23 cellular contexts compared by ENCODE assay signal in genomic region chr2:120982598-120982997, GRCh38.
"Had no signal": no experiment of that assay in that cellular context is flagged by ENCODE, and none has a peak within 500 bp of the region (broad histone marks: within the 10 kb centered on the region; RNA-seq: fewer than 3 reads in every experiment).

No MANE protein-coding gene starts in this region.

- ATAC-seq: activated naive CD4-positive, alpha-beta T cell treated with anti-CD3 and anti-CD28 coated beads, Interleukin-2, amount 50 U/mL, for 72 hours; activated T-helper 17 cell treated with anti-CD3 and anti-CD28 coated beads, Interleukin-2, amount 50 U/mL, for 72 hours; esophagus mucosa; gastrocnemius medialis; left lung; sciatic nerve; stimulated activated naive B cell treated with anti-CD40 and anti-IgM and Interleukin-4, amounts not matched to agents 10 μg/mL and 1 μg/mL and 100 μg/mL, for 72 hours; T-cell had no signal

- H3K4me1 Mint-ChIP-seq: activated T-helper 17 cell treated with anti-CD3 and anti-CD28 coated beads, Interleukin-2, amount 50 U/mL, for 72 hours; stimulated activated naive B cell treated with anti-CD40 and anti-IgM and Interleukin-4, amounts not matched to agents 10 μg/mL and 1 μg/mL and 100 μg/mL, for 72 hours; T-cell had no signal

- H3K4me3 Mint-ChIP-seq: activated T-cell treated with anti-CD3 and anti-CD28 coated beads, Interleukin-2, amount 50 U/mL, for 24 hours; activated T-helper 17 cell treated with anti-CD3 and anti-CD28 coated beads, Interleukin-2, amount 50 U/mL, for 72 hours; brain; nephron; stimulated activated naive B cell treated with anti-CD40 and anti-IgM and Interleukin-4, amounts not matched to agents 10 μg/mL and 1 μg/mL and 100 μg/mL, for 72 hours; T-cell; T-helper 2 cell treated with Interferon-gamma antibody and Interleukin-4, amounts not matched to agents 5 μg/mL and 100 μg/mL, for 36 hours had no signal

- DNase-seq: activated CD4-positive, CD25-positive, alpha-beta regulatory T cell treated with anti-CD3 and anti-CD28 coated beads, Interleukin-2, amount 50 U/mL, for 72 hours; activated CD8-positive, alpha-beta memory T cell treated with anti-CD3 and anti-CD28 coated beads for 24 hours; activated CD8-positive, alpha-beta memory T cell treated with anti-CD3 and anti-CD28 coated beads, Interleukin-2, amount 50 U/mL, for 4 hours; activated T-cell treated with anti-CD3 and anti-CD28 coated beads, Interleukin-2, amount 50 U/mL, for 24 hours; effector memory CD4-positive, alpha-beta T cell; gastrocnemius medialis; heart left ventricle; left lung; small intestine; stimulated activated CD4-positive, alpha-beta T cell treated with anti-CD3 and anti-CD28 coated beads, Interleukin-15, amount 100 ng/mL, for 24 hours; stimulated activated CD8-positive, alpha-beta memory T cell treated with anti-CD3 and anti-CD28 coated beads, Interleukin-4, amount 100 ng/mL, for 48 hours; stimulated activated naive B cell treated with anti-CD40 and anti-IgM and Interleukin-4, amounts not matched to agents 10 μg/mL and 1 μg/mL and 100 μg/mL, for 72 hours; T-cell; transverse colon had no signal

- H3K27ac Mint-ChIP-seq: activated naive CD4-positive, alpha-beta T cell treated with anti-CD3 and anti-CD28 coated beads, Interleukin-2, amount 50 U/mL, for 72 hours; activated T-cell treated with anti-CD3 and anti-CD28 coated beads, Interleukin-2, amount 50 U/mL, for 24 hours; activated T-helper 17 cell treated with anti-CD3 and anti-CD28 coated beads, Interleukin-2, amount 50 U/mL, for 72 hours; stimulated activated naive B cell treated with anti-CD40 and anti-IgM and Interleukin-4, amounts not matched to agents 10 μg/mL and 1 μg/mL and 100 μg/mL, for 72 hours; T-cell; T-helper 2 cell treated with Interferon-gamma antibody and Interleukin-4, amounts not matched to agents 5 μg/mL and 100 μg/mL, for 36 hours had no signal

- H3K27me3 Mint-ChIP-seq: activated T-cell treated with anti-CD3 and anti-CD28 coated beads, Interleukin-2, amount 50 U/mL, for 24 hours; activated T-helper 17 cell treated with anti-CD3 and anti-CD28 coated beads, Interleukin-2, amount 50 U/mL, for 72 hours; brain; stimulated activated naive B cell treated with anti-CD40 and anti-IgM and Interleukin-4, amounts not matched to agents 10 μg/mL and 1 μg/mL and 100 μg/mL, for 72 hours; T-cell had no signal

- H3K27ac ChIP-seq: gastrocnemius medialis, heart left ventricle, left lung, transverse colon, vagina, VCaP had no signal

- H3K9me3 Mint-ChIP-seq: activated naive CD4-positive, alpha-beta T cell treated with anti-CD3 and anti-CD28 coated beads, Interleukin-2, amount 50 U/mL, for 72 hours; activated T-cell treated with anti-CD3 and anti-CD28 coated beads, Interleukin-2, amount 50 U/mL, for 24 hours; activated T-helper 17 cell treated with anti-CD3 and anti-CD28 coated beads, Interleukin-2, amount 50 U/mL, for 72 hours; nephron; T-cell; T-helper 2 cell treated with Interferon-gamma antibody and Interleukin-4, amounts not matched to agents 5 μg/mL and 100 μg/mL, for 36 hours had no signal

- H3K9me3 ChIP-seq: gastrocnemius medialis, heart left ventricle, left lung, transverse colon, vagina had no signal

- H3K36me3 Mint-ChIP-seq: activated naive CD4-positive, alpha-beta T cell treated with anti-CD3 and anti-CD28 coated beads, Interleukin-2, amount 50 U/mL, for 72 hours; stimulated activated naive B cell treated with anti-CD40 and anti-IgM and Interleukin-4, amounts not matched to agents 10 μg/mL and 1 μg/mL and 100 μg/mL, for 72 hours; T-cell had no signal

- H3K27me3 ChIP-seq: gastrocnemius medialis, heart left ventricle, left lung, transverse colon, vagina had no signal

- H3K4me1 ChIP-seq: gastrocnemius medialis, heart left ventricle, left lung, transverse colon, vagina had no signal

- H3K36me3 ChIP-seq: gastrocnemius medialis, left lung, transverse colon, vagina had no signal

- H3K4me3 ChIP-seq: gastrocnemius medialis, heart left ventricle, left lung, transverse colon, vagina had no signal
